ENCODE assay signal across 22 cellular contexts in genomic region chr6:154953644-154954043, GRCh38.
"Had no signal": no experiment of that assay in that cellular context is flagged by ENCODE, and none has a peak within 500 bp of the region (broad histone marks: within the 10 kb centered on the region; RNA-seq: fewer than 3 reads in every experiment).

No MANE protein-coding gene starts in this region.

- DNase-seq: dorsolateral prefrontal cortex; effector CD4-positive, alpha-beta T cell; hypothalamus; left ventricle myocardium superior; lower lobe of right lung; mucosa of descending colon; naive thymus-derived CD4-positive, alpha-beta T cell; stimulated activated CD4-positive, alpha-beta T cell treated with anti-CD3 and anti-CD28 coated beads, Interleukin-2, amount 100 ng/mL, for 24 hours; stimulated activated CD4-positive, alpha-beta T cell treated with anti-CD3 and anti-CD28 coated beads, Interleukin-4, amount 100 ng/mL, for 24 hours; stimulated activated naive CD8-positive, alpha-beta T cell treated with anti-CD3 and anti-CD28 coated beads, Interleukin-15, Interleukin-2, amounts not matched to agents 100 U/mL and 50 U/mL, for 24 hours; upper lobe of right lung; uterus had no signal

- H3K9me3 ChIP-seq: lower lobe of right lung, mucosa of descending colon, prostate gland, right atrium auricular region, thoracic aorta, tibial nerve, upper lobe of right lung, uterus had no signal

- H3K4me3 Mint-ChIP-seq: mesothelial cell of epicardium; naive thymus-derived CD4-positive, alpha-beta T cell; nephron; neural progenitor cell; stimulated activated effector memory CD8-positive, alpha-beta T cell treated with anti-CD3 and anti-CD28 coated beads, Interleukin-12 subunit alpha, Interleukin-12 subunit beta, amount 100 ng/mL, for 72 hours had no signal

- ATAC-seq: left ventricle myocardium superior; lower lobe of right lung; mucosa of descending colon; naive thymus-derived CD4-positive, alpha-beta T cell; sciatic nerve; stimulated activated effector memory CD8-positive, alpha-beta T cell treated with anti-CD3 and anti-CD28 coated beads, Interleukin-12 subunit alpha, Interleukin-12 subunit beta, amount 100 ng/mL, for 72 hours; stimulated activated naive CD8-positive, alpha-beta T cell treated with anti-CD3 and anti-CD28 coated beads, Interleukin-15, Interleukin-2, amounts not matched to agents 100 U/mL and 50 U/mL, for 24 hours; upper lobe of right lung had no signal

- H3K9me3 Mint-ChIP-seq: neural progenitor cell had no signal

- H2AFZ ChIP-seq: neural progenitor cell, parathyroid adenoma had no signal

- H3K36me3 ChIP-seq: lower lobe of right lung, neural progenitor cell, prostate gland, upper lobe of right lung, uterus had no signal

- H3K27me3 ChIP-seq: dorsolateral prefrontal cortex, neural progenitor cell, right atrium auricular region, tibial nerve, upper lobe of right lung, uterus had no signal

- H3K27ac ChIP-seq: dorsolateral prefrontal cortex, lower lobe of right lung, neural progenitor cell, parathyroid adenoma, prostate gland, right atrium auricular region, thoracic aorta, tibial nerve, upper lobe of right lung, uterus had no signal

- H3K4me3 ChIP-seq: dorsolateral prefrontal cortex, lower lobe of right lung, mucosa of descending colon, neural progenitor cell, prostate gland, right atrium auricular region, thoracic aorta, tibial nerve, upper lobe of right lung, uterus had no signal

- H3K4me2 ChIP-seq: neural progenitor cell had no signal

- H3K79me2 ChIP-seq: parathyroid adenoma had no signal

- H3K4me1 ChIP-seq: lower lobe of right lung, neural progenitor cell, parathyroid adenoma, prostate gland, right atrium auricular region, tibial nerve, upper lobe of right lung, uterus had no signal

- H3K9ac ChIP-seq: neural progenitor cell, parathyroid adenoma had no signal

- H3K27ac Mint-ChIP-seq: neural progenitor cell had no signal

- H3K27me3 Mint-ChIP-seq: naive thymus-derived CD4-positive, alpha-beta T cell had no signal

- H3K36me3 Mint-ChIP-seq: stimulated activated effector memory CD8-positive, alpha-beta T cell treated with anti-CD3 and anti-CD28 coated beads, Interleukin-12 subunit alpha, Interleukin-12 subunit beta, amount 100 ng/mL, for 72 hours had no signal
